In the genomic region with DNA sequence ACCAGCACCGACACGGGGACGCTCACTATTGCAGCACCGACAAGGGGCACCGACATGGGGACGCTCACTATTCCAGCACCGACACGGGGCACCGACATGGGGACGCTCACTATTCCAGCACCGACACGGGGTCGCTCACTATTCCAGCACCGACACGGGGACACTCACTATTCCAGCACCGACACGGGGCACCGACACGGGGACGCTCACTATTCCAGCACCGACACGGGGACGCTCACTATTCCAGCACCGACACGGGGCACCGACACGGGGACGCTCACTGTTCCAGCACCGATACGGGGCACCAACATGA, we compare ENCODE assay signal across 8 cellular contexts.
DNase-seq lines count a peak whose midpoint lies in the region; ATAC-seq, FAIRE-seq and TF ChIP-seq lines count a peak whose summit lies in the region.
"Not testable (repeated sequence)": the region's sequence is repeated elsewhere in the genome, so short reads cannot be mapped to it uniquely, and the experiment has no call there.

No MANE protein-coding gene starts in this region.

- not testable (repeated sequence) for BruUV-seq in HCT116 (replicated peaks; lab: Mats Ljungman, UMichigan)

- H3K4me1 ChIP-seq in A549; HCT116 (ENCODE audit: control insufficient read depth in 1 of 2, insufficient read depth in 2 of 2, low read length in 2 of 2); esophagus muscularis mucosa; right lobe of liver; pancreas; upper lobe of left lung: not testable (repeated sequence)

- not testable (repeated sequence) for H3K27me3 ChIP-seq in HCT116 (ENCODE audit: insufficient read depth, low read length); esophagus muscularis mucosa; right lobe of liver; pancreas; upper lobe of left lung

- ATAC-seq in A549 (peak; percentile 49 to 80), HCT116 (peak; percentile 24; the same call in 1 of the 2 replicates), left cardiac atrium (peak; percentile 28 to 29), right lobe of liver (peak; percentile 11 to 21 (median 16)), pancreas (peak in 1 of 4 donors; percentile 63), upper lobe of left lung (ENCODE audit: low FRiP score in 2 of 2) (peak; percentile 61 to 73)

- TF ChIP-seq CTCF in A549 (IDR thresholded peaks at IDR 0.05); HCT116 (IDR thresholded peaks at IDR 0.05 in 2 of 3, conservative IDR thresholded peaks at IDR 0.05 in 1 of 3; ENCODE audit: borderline replicate concordance in 1 of 3, insufficient read depth in 1 of 3, low read depth in 2 of 3, low read length in 2 of 3); esophagus muscularis mucosa (IDR thresholded peaks at IDR 0.05); right lobe of liver (IDR thresholded peaks at IDR 0.05); pancreas (IDR thresholded peaks at IDR 0.05); upper lobe of left lung (IDR thresholded peaks at IDR 0.05): not testable (repeated sequence)

- not testable (repeated sequence) for H3K9me3 ChIP-seq in A549; HCT116 (ENCODE audit: control insufficient read depth in 1 of 2, insufficient read depth in 1 of 2, low read depth in 1 of 2, low read length in 2 of 2); esophagus muscularis mucosa; right lobe of liver; pancreas; upper lobe of left lung

- RAD21 ChIA-PET in HCT116 (lab: Charles Lee; ENCODE audit: low non-redundant PET in 1 of 2, low total read pairs in 2 of 2, uncharacterized antibody in 2 of 2, unreplicated experiment in 2 of 2) = not testable (repeated sequence)

- not testable (repeated sequence) for H3K79me2 ChIP-seq in HCT116 (ENCODE audit: insufficient read depth, low read length)

- POLR2A ChIA-PET in A549 (lab: Yijun Ruan, JAX); HCT116 (lab: Charles Lee): not testable (repeated sequence)

- not testable (repeated sequence) for H3K4me3 ChIP-seq in A549; HCT116 (replicated peaks in 1 of 2; ENCODE audit: low read depth in 1 of 2, low read length in 2 of 2); esophagus muscularis mucosa; right lobe of liver; pancreas; upper lobe of left lung

- CTCF ChIA-PET in A549 (lab: Yijun Ruan, JAX); HCT116 (lab: Charles Lee): not testable (repeated sequence)

- whole genome bisulfite sequencing in A549 (ENCODE audit: missing lambda C conversion rate) = 79% methylated on average over 30 of the region's 30 CpGs
- 82% methylated on average over 30 of the region's 30 CpGs for WGBS in esophagus muscularis mucosa
- 71% methylated on average over 30 of the region's 30 CpGs for WGBS in right lobe of liver (ENCODE audit: insufficient coverage, low coverage, low lambda C conversion rate, missing lambda C conversion rate)
- 80 to 84% methylated on average over 30 of the region's 30 CpGs for WGBS in pancreas, 2 donors
- WGBS in upper lobe of left lung, 2 donors = 80 to 83% methylated on average over 30 of the region's 30 CpGs

- intact Hi-C loops in HCT116 (cut with micrococcal nuclease); esophagus muscularis mucosa (cut with DNase I); left cardiac atrium (cut with DNase I); right lobe of liver (cut with DNase I); pancreas (cut with DNase I): not testable (repeated sequence)

- not testable (repeated sequence) for TF ChIP-seq EP300 in A549 (IDR thresholded peaks at IDR 0.05); esophagus muscularis mucosa (IDR thresholded peaks at IDR 0.05); upper lobe of left lung (IDR thresholded peaks at IDR 0.05)

- H3K4me2 ChIP-seq in A549; HCT116 (ENCODE audit: low read length): not testable (repeated sequence)

- TF ChIP-seq POLR2A in A549 (IDR thresholded peaks at IDR 0.05; ENCODE audit: low read length); HCT116 (IDR thresholded peaks at IDR 0.05; ENCODE audit: borderline replicate concordance, extremely low read depth, insufficient read depth, insufficient read length); esophagus muscularis mucosa (IDR thresholded peaks at IDR 0.05; ENCODE audit: low read depth); right lobe of liver (IDR thresholded peaks at IDR 0.05); upper lobe of left lung (IDR thresholded peaks at IDR 0.05): not testable (repeated sequence)

- not testable (repeated sequence) for H3K9ac ChIP-seq in HCT116 (ENCODE audit: low read length)

- DNase-seq in A549 (ENCODE audit: low read depth in 1 of 2, low spot score in 1 of 2) (peak in 1 of 2 experiments; percentile 14), cerebellum (ENCODE audit: low spot score) (peak; percentile 23), esophagus muscularis mucosa (ENCODE audit: extremely low spot score) (peak; percentile 93), right lobe of liver (peak in 1 of 3 donors; percentile 38), pancreas (peak in 1 of 6 donors; percentile 61)
- DNase-seq in HCT116 (ENCODE audit: low read depth, low spot score); left cardiac atrium; upper lobe of left lung: not testable (repeated sequence)

- not testable (repeated sequence) for TF ChIP-seq RAD21 in A549 (conservative IDR thresholded peaks at IDR 0.05 in 1 of 2, IDR thresholded peaks at IDR 0.05 in 1 of 2); HCT116 (IDR thresholded peaks at IDR 0.05; ENCODE audit: low read depth)

- not testable (repeated sequence) for H3K9me2 ChIP-seq in HCT116 (ENCODE audit: insufficient read depth)

- H2AFZ ChIP-seq in HCT116 (ENCODE audit: low read depth, low read length, poor library complexity, severe bottlenecking) = not testable (repeated sequence)

- not testable (repeated sequence) for H3K27ac ChIP-seq in A549; HCT116 (ENCODE audit: low read depth, low read length); esophagus muscularis mucosa (replicated peaks in 1 of 4); right lobe of liver; pancreas; upper lobe of left lung

- FAIRE-seq in A549 (lab: Jason Lieb, UNC) (peak; percentile 100), pancreas (lab: Jason Lieb, UNC) (peak; percentile 93)

- not testable (repeated sequence) for H4K20me1 ChIP-seq in HCT116 (ENCODE audit: insufficient read depth)

- not testable (repeated sequence) for H3K36me3 ChIP-seq in HCT116 (ENCODE audit: control insufficient read depth in 1 of 2, insufficient read depth in 2 of 2, low read length in 2 of 2); right lobe of liver; pancreas; upper lobe of left lung
- H3K36me3 ChIP-seq in esophagus muscularis mucosa = peaks cover 0 to 25% (median 10%) of the 10 kb centered on the region in 4 donors
